In the genomic region with DNA sequence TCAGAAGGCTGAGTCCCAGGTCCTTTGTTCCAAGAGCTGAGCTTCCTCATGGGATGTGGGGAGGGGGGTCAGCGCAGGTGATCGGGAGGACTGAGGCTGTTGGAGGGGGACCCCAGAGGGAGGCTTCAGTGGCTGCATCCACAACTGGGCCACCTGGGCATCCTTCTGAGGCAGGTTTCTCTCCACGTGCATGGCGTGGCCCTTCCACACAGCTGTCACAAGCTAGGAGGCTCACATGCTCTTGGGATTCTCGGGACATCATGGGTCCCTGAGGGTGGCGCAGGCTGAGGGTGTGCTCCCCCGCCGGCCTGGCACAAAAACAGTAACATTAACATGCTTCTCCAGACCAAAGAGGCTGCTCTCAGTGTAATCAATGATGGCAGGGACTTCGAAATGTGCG, we compare ENCODE assay signal across 39 cellular contexts.
"Had no signal": no experiment of that assay in that cellular context is flagged by ENCODE, and none has a peak within 500 bp of the region (broad histone marks: within the 10 kb centered on the region; RNA-seq: fewer than 3 reads in every experiment).

No MANE protein-coding gene starts in this region.

- H3K4me1 ChIP-seq: adrenal gland, ascending aorta, body of pancreas, breast epithelium had no signal

- H3K4me3 ChIP-seq: adrenal gland, ascending aorta, body of pancreas, breast epithelium, cardiac muscle cell had no signal

- H3K27ac ChIP-seq: adrenal gland, ascending aorta, body of pancreas, brain microvascular endothelial cell, breast epithelium, cardiac muscle cell had no signal

- ATAC-seq: activated naive CD4-positive, alpha-beta T cell treated with anti-CD3 and anti-CD28 coated beads, Interleukin-2, amount 50 U/mL, for 72 hours; activated naive CD8-positive, alpha-beta T cell treated with anti-CD3 and anti-CD28 coated beads, Interleukin-2, amount 50 U/mL, for 24 hours; activated T-cell treated with anti-CD3 and anti-CD28 coated beads, Interleukin-2, amount 50 U/mL, for 4 hours; activated T-cell treated with anti-CD3 and anti-CD28 coated beads, Interleukin-2, amount 50 U/mL, for 72 hours; activated T-helper 17 cell treated with anti-CD3 and anti-CD28 coated beads, Interleukin-2, amount 50 U/mL, for 72 hours; body of pancreas had no signal

- H3K27me3 ChIP-seq: adrenal gland, ascending aorta, body of pancreas, brain microvascular endothelial cell, breast epithelium, cardiac muscle cell had no signal

- DNase-seq: activated effector memory CD4-positive, alpha-beta T cell treated with anti-CD3 and anti-CD28 coated beads, Interleukin-2, amount 50 U/mL, for 16 hours; activated effector memory CD4-positive, alpha-beta T cell treated with Interleukin-2 at 50 U/mL for 16 hours; activated gamma-delta T cell; activated gamma-delta T cell treated with Interleukin-2 at 50 U/mL for 16 hours; activated naive CD4-positive, alpha-beta T cell; activated naive CD4-positive, alpha-beta T cell treated with anti-CD3 and anti-CD28 coated beads for 36 hours; activated naive CD4-positive, alpha-beta T cell treated with anti-CD3 and anti-CD28 coated beads, Interleukin-2, amount 10 ng/mL, durations not matched to agents 7 days and 5 days; activated naive CD4-positive, alpha-beta T cell treated with anti-CD3 and anti-CD28 coated beads, Interleukin-2, amount 50 U/mL, for 16 hours; activated naive CD4-positive, alpha-beta T cell treated with Interleukin-2 at 50 U/mL for 16 hours; activated naive CD8-positive, alpha-beta T cell treated with anti-CD3 and anti-CD28 coated beads for 36 hours; activated naive CD8-positive, alpha-beta T cell treated with anti-CD3 and anti-CD28 coated beads, Interleukin-2, amount 10 ng/mL, durations not matched to agents 7 days and 5 days; activated naive CD8-positive, alpha-beta T cell treated with anti-CD3 and anti-CD28 coated beads, Interleukin-2, amount 50 U/mL, for 24 hours; activated T-cell treated with anti-CD3 and anti-CD28 coated beads for 4 hours; activated T-cell treated with anti-CD3 and anti-CD28 coated beads, Interleukin-2, amount 50 U/mL, for 1 hour; activated T-cell treated with anti-CD3 and anti-CD28 coated beads, Interleukin-2, amount 50 U/mL, for 24 hours; activated T-cell treated with anti-CD3 and anti-CD28 coated beads, Interleukin-2, amount 50 U/mL, for 4 hours; activated T-cell treated with anti-CD3 and anti-CD28 coated beads, Interleukin-2, amount 50 U/mL, for 48 hours; activated T-cell treated with anti-CD3 and anti-CD28 coated beads, Interleukin-2, amount 50 U/mL, for 72 hours; adrenal gland; amniotic stem cell; amygdala; anterior cingulate cortex; aorta; body of pancreas; brain microvascular endothelial cell; caudate nucleus; central memory CD4-positive, alpha-beta T cell; cerebellar nuclear complex had no signal

- H3K4me3 Mint-ChIP-seq: activated naive CD4-positive, alpha-beta T cell treated with anti-CD3 and anti-CD28 coated beads for 36 hours; activated naive CD4-positive, alpha-beta T cell treated with anti-CD3 and anti-CD28 coated beads, Interleukin-2, amount 10 ng/mL, durations not matched to agents 7 days and 5 days; activated naive CD4-positive, alpha-beta T cell treated with anti-CD3 and anti-CD28 coated beads, Interleukin-2, amount 50 U/mL, for 24 hours; activated naive CD8-positive, alpha-beta T cell; activated naive CD8-positive, alpha-beta T cell treated with anti-CD3 and anti-CD28 coated beads for 36 hours; activated naive CD8-positive, alpha-beta T cell treated with anti-CD3 and anti-CD28 coated beads, Interleukin-2, amount 10 ng/mL, durations not matched to agents 7 days and 5 days; activated naive CD8-positive, alpha-beta T cell treated with anti-CD3 and anti-CD28 coated beads, Interleukin-2, amount 50 U/mL, for 24 hours; activated T-cell treated with anti-CD3 and anti-CD28 coated beads, Interleukin-2, amount 50 U/mL, for 24 hours; activated T-cell treated with anti-CD3 and anti-CD28 coated beads, Interleukin-2, amount 50 U/mL, for 4 hours; activated T-cell treated with anti-CD3 and anti-CD28 coated beads, Interleukin-2, amount 50 U/mL, for 72 hours; activated T-helper 1 cell treated with anti-CD3 and anti-CD28 coated beads, Interleukin-12 subunit alpha, Interleukin-12 subunit beta, Interleukin-2, Interleukin-4 antibody, amounts not matched to agents 30 ng/mL and 10 ng/mL and 1 ng/mL, durations not matched to agents 14 hours and 24 hours and 36 hours; activated T-helper 17 cell treated with anti-CD3 and anti-CD28 coated beads, Interleukin-2, amount 50 U/mL, for 72 hours; brain; central memory CD8-positive, alpha-beta T cell had no signal

- H3K27me3 Mint-ChIP-seq: activated naive CD4-positive, alpha-beta T cell treated with anti-CD3 and anti-CD28 coated beads, Interleukin-2, amount 10 ng/mL, durations not matched to agents 7 days and 5 days; activated naive CD8-positive, alpha-beta T cell treated with anti-CD3 and anti-CD28 coated beads, Interleukin-2, amount 10 ng/mL, durations not matched to agents 7 days and 5 days; activated naive CD8-positive, alpha-beta T cell treated with anti-CD3 and anti-CD28 coated beads, Interleukin-2, amount 50 U/mL, for 24 hours had no signal

- H3K4me1 Mint-ChIP-seq: activated naive CD4-positive, alpha-beta T cell treated with anti-CD3 and anti-CD28 coated beads, Interleukin-2, amount 10 ng/mL, durations not matched to agents 7 days and 5 days; activated naive CD4-positive, alpha-beta T cell treated with anti-CD3 and anti-CD28 coated beads, Interleukin-2, amount 50 U/mL, for 24 hours; activated naive CD8-positive, alpha-beta T cell treated with anti-CD3 and anti-CD28 coated beads for 36 hours; activated naive CD8-positive, alpha-beta T cell treated with anti-CD3 and anti-CD28 coated beads, Interleukin-2, amount 10 ng/mL, durations not matched to agents 7 days and 5 days; activated naive CD8-positive, alpha-beta T cell treated with anti-CD3 and anti-CD28 coated beads, Interleukin-2, amount 50 U/mL, for 24 hours; activated T-helper 17 cell treated with anti-CD3 and anti-CD28 coated beads, Interleukin-2, amount 50 U/mL, for 72 hours; central memory CD8-positive, alpha-beta T cell had no signal

- H3K27ac Mint-ChIP-seq: activated naive CD4-positive, alpha-beta T cell treated with anti-CD3 and anti-CD28 coated beads for 36 hours; activated naive CD4-positive, alpha-beta T cell treated with anti-CD3 and anti-CD28 coated beads, Interleukin-2, amount 10 ng/mL, durations not matched to agents 7 days and 5 days; activated naive CD4-positive, alpha-beta T cell treated with anti-CD3 and anti-CD28 coated beads, Interleukin-2, amount 50 U/mL, for 24 hours; activated naive CD4-positive, alpha-beta T cell treated with anti-CD3 and anti-CD28 coated beads, Interleukin-2, amount 50 U/mL, for 72 hours; activated naive CD8-positive, alpha-beta T cell; activated naive CD8-positive, alpha-beta T cell treated with anti-CD3 and anti-CD28 coated beads for 36 hours; activated naive CD8-positive, alpha-beta T cell treated with anti-CD3 and anti-CD28 coated beads, Interleukin-2, amount 10 ng/mL, durations not matched to agents 7 days and 5 days; activated naive CD8-positive, alpha-beta T cell treated with anti-CD3 and anti-CD28 coated beads, Interleukin-2, amount 50 U/mL, for 24 hours; activated T-cell treated with anti-CD3 and anti-CD28 coated beads, Interleukin-2, amount 50 U/mL, for 24 hours; activated T-cell treated with anti-CD3 and anti-CD28 coated beads, Interleukin-2, amount 50 U/mL, for 72 hours; activated T-helper 1 cell treated with anti-CD3 and anti-CD28 coated beads, Interleukin-12 subunit alpha, Interleukin-12 subunit beta, Interleukin-2, Interleukin-4 antibody, amounts not matched to agents 30 ng/mL and 10 ng/mL and 1 ng/mL, durations not matched to agents 14 hours and 24 hours and 36 hours; activated T-helper 17 cell treated with anti-CD3 and anti-CD28 coated beads, Interleukin-2, amount 50 U/mL, for 72 hours; activated T-helper 2 cell treated with anti-CD3 and anti-CD28 coated beads, Interferon-gamma antibody, Interleukin-2, Interleukin-4, amounts not matched to agents 10 μg/mL and 5 μg/mL and 100 μg/mL, durations not matched to agents 14 hours and 24 hours and 36 hours had no signal

- H3K9me3 ChIP-seq: adrenal gland, ascending aorta had no signal

- H3K36me3 Mint-ChIP-seq: activated naive CD4-positive, alpha-beta T cell treated with anti-CD3 and anti-CD28 coated beads, Interleukin-2, amount 10 ng/mL, durations not matched to agents 7 days and 5 days; activated naive CD4-positive, alpha-beta T cell treated with anti-CD3 and anti-CD28 coated beads, Interleukin-2, amount 50 U/mL, for 24 hours; activated naive CD8-positive, alpha-beta T cell; activated naive CD8-positive, alpha-beta T cell treated with anti-CD3 and anti-CD28 coated beads for 36 hours; activated naive CD8-positive, alpha-beta T cell treated with anti-CD3 and anti-CD28 coated beads, Interleukin-2, amount 10 ng/mL, durations not matched to agents 7 days and 5 days; brain had no signal

- H3K36me3 ChIP-seq: adrenal gland, ascending aorta, brain microvascular endothelial cell, breast epithelium, cardiac muscle cell had no signal
